In the genomic region with DNA sequence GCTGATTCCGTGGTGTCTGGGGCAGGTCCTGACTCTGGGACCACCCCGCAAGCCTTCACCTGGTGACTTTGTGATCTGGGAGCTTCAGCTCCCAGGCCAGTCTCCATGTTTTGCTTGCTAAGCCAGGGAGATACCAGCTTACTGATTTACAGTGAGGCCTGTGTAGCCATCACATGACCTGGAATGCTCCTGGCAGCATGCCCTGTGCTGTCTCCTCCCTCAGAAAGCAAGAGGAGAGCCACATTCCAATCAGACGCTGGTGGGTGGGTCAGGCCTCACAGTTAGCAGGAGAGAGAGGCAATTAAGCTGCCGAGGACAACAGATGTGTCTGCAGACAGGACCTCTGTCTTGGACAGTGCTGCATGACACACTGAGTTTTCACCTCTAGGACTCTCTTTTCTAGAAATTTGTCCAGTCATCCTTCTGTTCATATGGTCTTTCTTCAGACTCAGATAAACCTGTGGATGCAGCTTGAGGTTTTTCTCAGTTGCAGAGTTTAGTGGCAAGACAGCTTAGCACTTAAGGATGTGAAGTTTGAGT, we compare ENCODE assay signal across 9 cellular contexts. TPM values are rescaled to one million over a fixed set of nuclear protein-coding genes. Genes with fewer than 3 reads are reported as not detected.
A peak's percentile ranks its signal among the peaks of the same experiment; 100 is the strongest.
DNase-seq lines count a peak whose midpoint lies in the region; ATAC-seq and TF ChIP-seq lines count a peak whose summit lies in the region.
"Had no signal": no experiment of that assay in that cellular context is flagged by ENCODE, and none has a peak within 500 bp of the region (broad histone marks: within the 10 kb centered on the region; RNA-seq: fewer than 3 reads in every experiment).

No MANE protein-coding gene starts in this region.

- H3K27ac Mint-ChIP-seq in activated naive CD4-positive, alpha-beta T cell treated with anti-CD3 and anti-CD28 coated beads, Interleukin-2, amount 50 U/mL, for 72 hours = no peak overlapping the region
- H3K27ac Mint-ChIP-seq: activated naive CD8-positive, alpha-beta T cell had no signal

- H3K4me1 ChIP-seq in heart left ventricle (peaks cover 10 to 59% (median 26%) of the 10 kb centered on the region in 12 donors), psoas muscle (peaks cover 24% of the 10 kb centered on the region)

- no peaks in the 10 kb centered on the region for H3K9me3 ChIP-seq in WERI-Rb-1 (ENCODE audit: severe bottlenecking)
- H3K9me3 ChIP-seq in heart left ventricle = no peaks in the 10 kb centered on the region
- no peaks in the 10 kb centered on the region for H3K9me3 ChIP-seq in psoas muscle

- peaks cover 28% of the 10 kb centered on the region for H3K27me3 ChIP-seq in WERI-Rb-1 (ENCODE audit: insufficient read depth, low read depth, severe bottlenecking)
- no peaks in the 10 kb centered on the region for H3K27me3 ChIP-seq in heart left ventricle
- H3K27me3 ChIP-seq in psoas muscle (ENCODE audit: insufficient read depth in 3 of 3, low read length in 2 of 3) = no peaks in the 10 kb centered on the region

- H3K4me3 ChIP-seq in WERI-Rb-1 (ENCODE audit: low read depth, low read length) (no peak overlapping the region), heart left ventricle (no peak overlapping the region), psoas muscle (no peak overlapping the region)

- no peak overlapping the region for H3K27ac ChIP-seq in WERI-Rb-1
- H3K27ac ChIP-seq in heart left ventricle = peak overlapping the region in 11 of 12 donors; percentile 41 to 82 (median 71)
- H3K27ac ChIP-seq in psoas muscle = peak overlapping the region; percentile 53

- TF ChIP-seq CTCF in WERI-Rb-1 (IDR thresholded peaks at IDR 0.05; ENCODE audit: low read depth, low read length) (no peak), heart left ventricle (IDR thresholded peaks at IDR 0.05) (no peak), psoas muscle (IDR thresholded peaks at IDR 0.05) (no peak)

- H3K36me3 ChIP-seq in WERI-Rb-1 (no peaks in the 10 kb centered on the region), heart left ventricle (peaks cover 0 to 96% (median 40%) of the 10 kb centered on the region in 9 donors), psoas muscle (ENCODE audit: insufficient read depth in 1 of 2, low read depth in 1 of 2) (peaks cover 3 to 80% of the 10 kb centered on the region in 2 donors)

- DNase-seq in COLO829 (ENCODE audit: low spot score) (peak; percentile 75), NCI-H1694 (lab: John Stamatoyannopoulos, UW) (peak; percentile 87), WERI-Rb-1 (peak; percentile 78), heart left ventricle (peak; percentile 89 to 94 (median 91)), psoas muscle (peak; percentile 67 to 82), NOMO-1 treated with dmso at 0.1 percent for 144 hours (lab: John Stamatoyannopoulos, UW; ENCODE audit: unreplicated experiment) (no peak), OCI-M2 (lab: John Stamatoyannopoulos, UW; ENCODE audit: unreplicated experiment) (no peak)
- no peak for DNase-seq in activated naive CD4-positive, alpha-beta T cell treated with anti-CD3 and anti-CD28 coated beads, Interleukin-2, amount 50 U/mL, for 72 hours (ENCODE audit: low spot score in 2 of 2)

- H3K9me3 Mint-ChIP-seq in activated naive CD4-positive, alpha-beta T cell treated with anti-CD3 and anti-CD28 coated beads, Interleukin-2, amount 50 U/mL, for 72 hours = no peaks in the 10 kb centered on the region

- intact Hi-C loops in heart left ventricle (cut with DNase I) (loop anchor here in 3 of 10 donors (5.0 kb wide), 3 partner anchors 36 to 241 kb away; partner anchors contain the start of gene PCYOX1L (in 1 of the 3)), psoas muscle (cut with DNase I) (loop anchor here in 1 of 2 donors (2.0 kb wide), 1 partner anchor 50 kb away; no protein-coding TSS in a partner anchor)

- WGBS in heart left ventricle, 4 donors = 8 to 24% (median 22%) methylated on average over 4 of the region's 4 CpGs
- WGBS in psoas muscle, 3 donors = 28 to 34% (median 34%) methylated on average over 4 of the region's 4 CpGs

- ATAC-seq in heart left ventricle (peak; percentile 90 to 92 (median 92)), psoas muscle (peak; percentile 54 to 71 (median 64))
- no peak for ATAC-seq in activated naive CD4-positive, alpha-beta T cell treated with anti-CD3 and anti-CD28 coated beads, Interleukin-2, amount 50 U/mL, for 72 hours

- peaks cover 0 to 3% of the 10 kb centered on the region in 2 donors for H3K36me3 Mint-ChIP-seq in activated naive CD4-positive, alpha-beta T cell treated with anti-CD3 and anti-CD28 coated beads, Interleukin-2, amount 50 U/mL, for 72 hours

- TF ChIP-seq POLR2A in heart left ventricle (IDR thresholded peaks at IDR 0.05) = no peak

RNA-seq across cellular contexts. Expression of gene GRPEL2, which starts 24.4 kb away (rescaled TPM):
- total RNA-seq in heart left ventricle (10 to 100 TPM in 5 of 9 donors, 1 to 10 TPM in 4; 6.7 to 14.0 (median 10.2) TPM), psoas muscle (10 to 100 TPM in 2 of 4 donors, 1 to 10 TPM in 2; 8.8 to 11.1 (median 9.5) TPM)
- polyA plus RNA-seq in heart left ventricle (1 to 10 TPM; 5.1 to 6.8 TPM), psoas muscle (10 to 100 TPM in 2 of 3 donors, 1 to 10 TPM in 1; 4.7 to 11.6 (median 11.0) TPM)
- 10 to 100 TPM; 26.9 to 43.0 TPM for total RNA-seq in activated naive CD4-positive, alpha-beta T cell treated with anti-CD3 and anti-CD28 coated beads, Interleukin-2, amount 50 U/mL, for 72 hours

RNA-seq across cellular contexts. Expression of gene PCYOX1L, which starts 37.0 kb away (rescaled TPM):
- 1 to 10 TPM; 2.3 to 6.8 (median 3.7) TPM for total RNA-seq in heart left ventricle
- 1 to 10 TPM; 2.3 to 6.5 TPM for polyA plus RNA-seq in heart left ventricle
- total RNA-seq in psoas muscle = 1 to 10 TPM in 1 of 4 donors, under 1 TPM in 3; 0.65 to 2.7 (median 0.84) TPM
- 1 to 10 TPM in 1 of 3 donors, under 1 TPM in 2; 0.28 to 1.1 (median 0.70) TPM for polyA plus RNA-seq in psoas muscle
- 10 to 100 TPM; 14.2 to 19.7 TPM for total RNA-seq in activated naive CD4-positive, alpha-beta T cell treated with anti-CD3 and anti-CD28 coated beads, Interleukin-2, amount 50 U/mL, for 72 hours

RNA-seq across cellular contexts. Expression of gene AFAP1L1, which starts 49.2 kb away (rescaled TPM):
- total RNA-seq in heart left ventricle (10 to 100 TPM; 30.4 to 57.7 (median 45.0) TPM), psoas muscle (10 to 100 TPM; 21.0 to 38.6 (median 26.4) TPM)
- polyA plus RNA-seq in heart left ventricle (10 to 100 TPM; 32.2 to 49.5 TPM), psoas muscle (10 to 100 TPM; 10.8 to 39.9 (median 15.0) TPM)
- total RNA-seq in activated naive CD4-positive, alpha-beta T cell treated with anti-CD3 and anti-CD28 coated beads, Interleukin-2, amount 50 U/mL, for 72 hours = under 1 TPM; 0.07 to 0.99 TPM

RNA-seq across cellular contexts. Expression of gene IL17B, which starts 58.2 kb away (rescaled TPM):
- total RNA-seq in heart left ventricle = under 1 TPM in 2 of 9 donors, not detected in 7; 0.35 to 0.42 TPM
- under 1 TPM in 1 of 2 donors, not detected in 1; 0.33 TPM for polyA plus RNA-seq in heart left ventricle
- under 1 TPM in 1 of 4 donors, not detected in 3; 0.58 TPM for total RNA-seq in psoas muscle
- under 1 TPM in 2 of 3 donors, not detected in 1; 0.08 to 0.42 TPM for polyA plus RNA-seq in psoas muscle
- total RNA-seq in activated naive CD4-positive, alpha-beta T cell treated with anti-CD3 and anti-CD28 coated beads, Interleukin-2, amount 50 U/mL, for 72 hours = not detected

Comparison
In these comparisons a context has a peak if more than half of its experiments do, and no peak if none do; other contexts are left out.
1. DNase-seq: peak in COLO829 (single experiment), NCI-H1694 (single experiment), WERI-Rb-1 (single experiment), heart left ventricle (5 of 5) and psoas muscle (2 of 2); none in activated naive CD4-positive, alpha-beta T cell treated with anti-CD3 and anti-CD28 coated beads, Interleukin-2, amount 50 U/mL, for 72 hours (0 of 2), NOMO-1 treated with dmso at 0.1 percent for 144 hours (single experiment) and OCI-M2 (single experiment).
2. ATAC-seq: peak in heart left ventricle (4 of 4) and psoas muscle (4 of 4); none in activated naive CD4-positive, alpha-beta T cell treated with anti-CD3 and anti-CD28 coated beads, Interleukin-2, amount 50 U/mL, for 72 hours (0 of 2).
3. RNA of gene AFAP1L1, which starts 49.2 kb away (total RNA-seq): 30.4 to 57.7 TPM in heart left ventricle and 21.0 to 38.6 TPM in psoas muscle; 0.07 to 0.99 TPM in activated naive CD4-positive, alpha-beta T cell treated with anti-CD3 and anti-CD28 coated beads, Interleukin-2, amount 50 U/mL, for 72 hours; every median in the first group is over 10 times any median in the second.